In genomic region chr3:188183452-188183851, GRCh38 we compare ENCODE assay signal across 10 cellular contexts.
"Had no signal": no experiment of that assay in that cellular context is flagged by ENCODE, and none has a peak within 500 bp of the region (broad histone marks: within the 10 kb centered on the region; RNA-seq: fewer than 3 reads in every experiment).

No MANE protein-coding gene starts in this region.

- H3K9me3 Mint-ChIP-seq: activated naive CD4-positive, alpha-beta T cell treated with anti-CD3 and anti-CD28 coated beads, Interleukin-2, amount 10 ng/mL, durations not matched to agents 7 days and 5 days; activated T-helper 2 cell treated with anti-CD3 and anti-CD28 coated beads, Interferon-gamma antibody, Interleukin-2, Interleukin-4, amounts not matched to agents 10 μg/mL and 5 μg/mL and 100 μg/mL, durations not matched to agents 14 hours and 24 hours and 36 hours; T-helper 2 cell treated with Interferon-gamma antibody and Interleukin-4, amounts not matched to agents 5 μg/mL and 100 μg/mL, for 36 hours had no signal

- DNase-seq: activated CD4-positive, alpha-beta T cell treated with anti-CD3 and anti-CD28 coated beads, Interleukin-2, amount 50 U/mL, for 4 hours; activated naive CD4-positive, alpha-beta T cell treated with anti-CD3 and anti-CD28 coated beads, Interleukin-2, amount 10 ng/mL, durations not matched to agents 7 days and 5 days; kidney glomerular epithelial cell; mesendoderm; stimulated activated CD4-positive, alpha-beta T cell treated with anti-CD3 and anti-CD28 coated beads, Interleukin-1b, Interleukin-23, amount 100 ng/mL, for 48 hours had no signal

- H3K9me3 ChIP-seq: prostate gland, tibial nerve had no signal

- H3K27ac ChIP-seq: tibial nerve had no signal

- H3K27ac Mint-ChIP-seq: activated naive CD4-positive, alpha-beta T cell treated with anti-CD3 and anti-CD28 coated beads, Interleukin-2, amount 10 ng/mL, durations not matched to agents 7 days and 5 days; activated T-helper 2 cell treated with anti-CD3 and anti-CD28 coated beads, Interferon-gamma antibody, Interleukin-2, Interleukin-4, amounts not matched to agents 10 μg/mL and 5 μg/mL and 100 μg/mL, durations not matched to agents 14 hours and 24 hours and 36 hours; T-helper 2 cell treated with Interferon-gamma antibody and Interleukin-4, amounts not matched to agents 5 μg/mL and 100 μg/mL, for 36 hours had no signal

- H3K36me3 ChIP-seq: prostate gland had no signal

- H3K27me3 Mint-ChIP-seq: activated naive CD4-positive, alpha-beta T cell treated with anti-CD3 and anti-CD28 coated beads, Interleukin-2, amount 10 ng/mL, durations not matched to agents 7 days and 5 days had no signal

- H3K4me3 ChIP-seq: prostate gland, tibial nerve had no signal

- ATAC-seq: activated CD4-positive, CD25-positive, alpha-beta regulatory T cell treated with anti-CD3 and anti-CD28 coated beads, Interleukin-2, amount 50 U/mL, for 24 hours had no signal

- H3K4me3 Mint-ChIP-seq: activated naive CD4-positive, alpha-beta T cell treated with anti-CD3 and anti-CD28 coated beads, Interleukin-2, amount 10 ng/mL, durations not matched to agents 7 days and 5 days; T-helper 2 cell treated with Interferon-gamma antibody and Interleukin-4, amounts not matched to agents 5 μg/mL and 100 μg/mL, for 36 hours had no signal

- H3K27me3 ChIP-seq: tibial nerve had no signal
